29 cellular contexts compared by ENCODE assay signal in genomic region chr4:7693237-7693608, GRCh38.
"Had no signal": no experiment of that assay in that cellular context is flagged by ENCODE, and none has a peak within 500 bp of the region (broad histone marks: within the 10 kb centered on the region; RNA-seq: fewer than 3 reads in every experiment).

No MANE protein-coding gene starts in this region.

- H3K36me3 ChIP-seq: adrenal gland, cardiac muscle cell had no signal

- ATAC-seq: activated CD4-positive, alpha-beta T cell treated with anti-CD3 and anti-CD28 coated beads for 36 hours; activated CD8-positive, alpha-beta memory T cell treated with anti-CD3 and anti-CD28 coated beads, Interleukin-2, amount 10 ng/mL, durations not matched to agents 7 days and 5 days; activated CD8-positive, alpha-beta T cell treated with anti-CD3 and anti-CD28 coated beads, Interleukin-2, amount 10 ng/mL, durations not matched to agents 7 days and 5 days; activated naive CD8-positive, alpha-beta T cell treated with anti-CD3 and anti-CD28 coated beads, Interleukin-2, amount 50 U/mL, for 24 hours; body of pancreas; esophagus mucosa had no signal

- H3K4me3 ChIP-seq: adrenal gland, body of pancreas, cardiac muscle cell, coronary artery, dorsolateral prefrontal cortex had no signal

- FAIRE-seq: frontal cortex had no signal

- DNase-seq: activated CD4-positive, alpha-beta memory T cell treated with anti-CD3 and anti-CD28 coated beads for 36 hours; activated CD4-positive, alpha-beta T cell treated with anti-CD3 and anti-CD28 coated beads for 36 hours; activated CD4-positive, alpha-beta T cell treated with anti-CD3 and anti-CD28 coated beads, Interleukin-2, amount 10 ng/mL, durations not matched to agents 24 days and 14 days; activated CD4-positive, CD25-positive, alpha-beta regulatory T cell; activated CD4-positive, CD25-positive, alpha-beta regulatory T cell treated with anti-CD3 and anti-CD28 coated beads, Interleukin-2, amount 50 U/mL, for 72 hours; activated CD8-positive, alpha-beta memory T cell treated with anti-CD3 and anti-CD28 coated beads, Interleukin-2, amount 10 ng/mL, durations not matched to agents 7 days and 5 days; activated CD8-positive, alpha-beta memory T cell treated with anti-CD3 and anti-CD28 coated beads, Interleukin-2, amount 50 U/mL, for 4 hours; activated CD8-positive, alpha-beta T cell treated with anti-CD3 and anti-CD28 coated beads, Interleukin-2, amount 10 ng/mL, durations not matched to agents 7 days and 5 days; activated effector memory CD4-positive, alpha-beta T cell treated with anti-CD3 and anti-CD28 coated beads, Interleukin-2, amount 50 U/mL, for 16 hours; activated naive CD4-positive, alpha-beta T cell treated with anti-CD3 and anti-CD28 coated beads for 36 hours; activated naive CD8-positive, alpha-beta T cell treated with anti-CD3 and anti-CD28 coated beads for 36 hours; activated naive CD8-positive, alpha-beta T cell treated with anti-CD3 and anti-CD28 coated beads, Interleukin-2, amount 50 U/mL, for 24 hours; activated T-cell treated with anti-CD3 and anti-CD28 coated beads, Interleukin-2, amount 50 U/mL, for 1 hour; activated T-cell treated with anti-CD3 and anti-CD28 coated beads, Interleukin-2, amount 50 U/mL, for 48 hours; adrenal gland; amygdala; aorta; body of pancreas; central memory CD4-positive, alpha-beta T cell; cerebellar nuclear complex; dorsolateral prefrontal cortex; effector memory CD4-positive, alpha-beta T cell; endodermal cell; foreskin fibroblast; T-helper 2 cell had no signal

- H3K27me3 ChIP-seq: body of pancreas, cardiac muscle cell, dorsolateral prefrontal cortex had no signal

- H3K9me3 ChIP-seq: adrenal gland, body of pancreas had no signal

- H3K4me1 ChIP-seq: adrenal gland, body of pancreas had no signal

- H3K27ac ChIP-seq: adrenal gland, body of pancreas, cardiac muscle cell, coronary artery, dorsolateral prefrontal cortex had no signal
